In genomic region chr17:6276711-6277110, GRCh38 we compare ENCODE assay signal across 1 cellular context.
TF ChIP-seq lines count a peak whose summit lies in the region.

No MANE protein-coding gene starts in this region.

TF ChIP-seq in HepG2, 621 proteins besides CTCF, POLR2A, EP300 and RAD21 (continued from another document):
- TF ChIP-seq ZNF770 (CRISPR knock-in tag; IDR thresholded peaks at IDR 0.05) = no peak
